In genomic region chr2:142445023-142445422, GRCh38 we compare ENCODE assay signal across 26 cellular contexts.
"Had no signal": no experiment of that assay in that cellular context is flagged by ENCODE, and none has a peak within 500 bp of the region (broad histone marks: within the 10 kb centered on the region; RNA-seq: fewer than 3 reads in every experiment).

No MANE protein-coding gene starts in this region.

- H3K4me1 ChIP-seq: stomach, suprapubic skin, testis, thyroid gland, tibial artery, tibial nerve, transverse colon, upper lobe of left lung, upper lobe of right lung, uterus, vagina had no signal

- H3K27me3 ChIP-seq: stomach, suprapubic skin, testis, thyroid gland, tibial artery, tibial nerve, transverse colon, upper lobe of left lung, upper lobe of right lung, uterus, vagina had no signal

- H3K36me3 ChIP-seq: stomach, suprapubic skin, thoracic aorta, thyroid gland, tibial artery, tibial nerve, transverse colon, upper lobe of left lung, upper lobe of right lung, uterus, vagina had no signal

- ATAC-seq: stimulated activated effector memory CD8-positive, alpha-beta T cell treated with anti-CD3 and anti-CD28 coated beads, Interleukin-12 subunit alpha, Interleukin-12 subunit beta, amount 100 ng/mL, for 72 hours; stimulated activated memory B cell treated with anti-CD40 and anti-IgM and Interleukin-4, amounts not matched to agents 10 μg/mL and 1 μg/mL and 100 μg/mL, for 72 hours; stimulated activated naive B cell treated with anti-CD40 and anti-IgM and Interleukin-4, amounts not matched to agents 10 μg/mL and 1 μg/mL and 100 μg/mL, for 72 hours; stimulated activated naive CD8-positive, alpha-beta T cell treated with anti-CD3 and anti-CD28 coated beads, Interleukin-15, amount 100 ng/mL, for 72 hours; stimulated activated naive CD8-positive, alpha-beta T cell treated with anti-CD3 and anti-CD28 coated beads, Interleukin-15, Interleukin-2, amounts not matched to agents 100 U/mL and 50 U/mL, for 24 hours; upper lobe of right lung had no signal

- H3K9me3 ChIP-seq: stomach, suprapubic skin, testis, thoracic aorta, thyroid gland, tibial artery, tibial nerve, transverse colon, upper lobe of left lung, upper lobe of right lung, uterus, vagina had no signal

- H3K4me3 ChIP-seq: stomach, suprapubic skin, testis, thoracic aorta, thyroid gland, tibial artery, tibial nerve, transverse colon, upper lobe of left lung, upper lobe of right lung, uterus, vagina had no signal

- H3K27ac ChIP-seq: stomach, suprapubic skin, testis, thoracic aorta, thyroid gland, tibial artery, tibial nerve, transverse colon, upper lobe of left lung, upper lobe of right lung, uterus, vagina had no signal

- DNase-seq: stimulated activated CD4-positive, alpha-beta T cell treated with anti-CD3 and anti-CD28 coated beads, Interleukin-2, amount 100 ng/mL, for 48 hours; stimulated activated CD4-positive, alpha-beta T cell treated with anti-CD3 and anti-CD28 coated beads, Interleukin-4, amount 100 ng/mL, for 1 hour; stimulated activated CD4-positive, alpha-beta T cell treated with anti-CD3 and anti-CD28 coated beads, Interleukin-4, amount 100 ng/mL, for 24 hours; stimulated activated CD4-positive, alpha-beta T cell treated with anti-CD3 and anti-CD28 coated beads, Interleukin-4, amount 100 ng/mL, for 4 hours; stimulated activated CD8-positive, alpha-beta memory T cell treated with anti-CD3 and anti-CD28 coated beads, Interleukin-4, amount 100 ng/mL, for 48 hours; stimulated activated naive B cell treated with anti-CD40 and anti-IgM and Interleukin-4, amounts not matched to agents 10 μg/mL and 1 μg/mL and 100 μg/mL, for 72 hours; stimulated activated naive CD4-positive, alpha-beta T cell; stimulated activated naive CD4-positive, alpha-beta T cell treated with Interleukin-2 at 50 U/mL for 16 hours; stimulated activated naive CD8-positive, alpha-beta T cell treated with anti-CD3 and anti-CD28 coated beads, Interleukin-15, amount 100 ng/mL, for 72 hours; stimulated activated naive CD8-positive, alpha-beta T cell treated with anti-CD3 and anti-CD28 coated beads, Interleukin-15, Interleukin-2, amounts not matched to agents 100 U/mL and 50 U/mL, for 24 hours; stomach; substantia nigra; testis; thyroid gland; tibial artery; transverse colon; trophoblast cell; upper lobe of right lung; uterus had no signal
